ENCODE assay signal across 24 cellular contexts in the genomic region with DNA sequence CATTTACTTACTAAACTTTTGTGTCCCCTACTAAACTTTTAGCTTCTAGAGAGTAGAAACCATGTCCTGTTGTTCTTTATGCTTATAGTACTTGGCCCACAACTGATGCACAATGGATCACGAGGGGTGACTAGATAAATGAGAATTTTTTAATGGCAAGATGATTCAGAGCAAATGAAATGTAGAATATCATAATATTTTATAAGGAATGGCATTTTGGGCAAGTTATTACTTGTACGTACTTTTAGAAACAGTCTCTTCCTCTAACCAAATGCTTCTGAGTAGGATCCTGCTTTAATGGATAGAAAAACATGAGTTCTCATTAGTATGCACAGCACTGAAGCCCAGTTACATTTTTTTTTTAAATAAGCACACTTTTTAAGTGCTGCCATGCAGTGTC.
A peak's percentile ranks its signal among the peaks of the same experiment; 100 is the strongest.
DNase-seq lines count a peak whose midpoint lies in the region; ATAC-seq and TF ChIP-seq lines count a peak whose summit lies in the region.
"Had no signal": no experiment of that assay in that cellular context is flagged by ENCODE, and none has a peak within 500 bp of the region (broad histone marks: within the 10 kb centered on the region; RNA-seq: fewer than 3 reads in every experiment).

No MANE protein-coding gene starts in this region.

- H3K4me2 ChIP-seq in OCI-LY1 (ENCODE audit: low read length) (peak overlapping the region; percentile 63; the same call in 1 of the 2 replicates), mammary epithelial cell (ENCODE audit: insufficient read depth, low read depth, low read length) (peak overlapping the region; percentile 72)

- no peak for DNase-seq in CD4-positive, alpha-beta T cell
- DNase-seq in mammary epithelial cell (peak; percentile 68), T-helper 2 cell (no peak)
- DNase-seq: activated CD4-positive, alpha-beta memory T cell treated with anti-CD3 and anti-CD28 coated beads, Interleukin-2, amount 10 ng/mL, durations not matched to agents 7 days and 5 days; activated effector memory CD4-positive, alpha-beta T cell treated with Interleukin-2 at 50 U/mL for 16 hours; amniotic stem cell; DMS 273 treated with DMSO at 0.1 percent for 48 hours; heart left ventricle; left cardiac atrium; MG63; NCI-H2081 treated with DMSO at 0.1 percent for 48 hours; NCI-H345; Right ventricle myocardium superior; stimulated activated CD4-positive, alpha-beta T cell treated with anti-CD3 and anti-CD28 coated beads, Interleukin-12 subunit alpha, Interleukin-12 subunit beta, amount 100 ng/mL, for 4 hours; stimulated activated CD4-positive, alpha-beta T cell treated with anti-CD3 and anti-CD28 coated beads, Interleukin-4, amount 100 ng/mL, for 24 hours; stimulated activated naive B cell treated with anti-CD40 and anti-IgM and Interleukin-4, amounts not matched to agents 10 μg/mL and 1 μg/mL and 100 μg/mL, for 72 hours had no signal

- no peak for TF ChIP-seq CTCF in CD4-positive, alpha-beta T cell (IDR thresholded peaks at IDR 0.05)
- no peak for TF ChIP-seq CTCF in OCI-LY1 (IDR thresholded peaks at IDR 0.05; ENCODE audit: low read length)
- TF ChIP-seq CTCF in mammary epithelial cell (conservative IDR thresholded peaks at IDR 0.05 in 1 of 2, IDR thresholded peaks at IDR 0.05 in 1 of 2; ENCODE audit: extremely low read depth in 1 of 2, insufficient read depth in 1 of 2, low read depth in 1 of 2, low read length in 2 of 2), result no peak
- TF ChIP-seq CTCF in nephron (IDR thresholded peaks at IDR 0.05; ENCODE audit: unreplicated experiment in 3 of 3), result no peak

- no peaks in the 10 kb centered on the region for H3K36me3 Mint-ChIP-seq in CD4-positive, alpha-beta T cell (ENCODE audit: low read depth)
- H3K36me3 Mint-ChIP-seq in nephron (ENCODE audit: low read depth), result no peaks in the 10 kb centered on the region

- no peaks in the 10 kb centered on the region for H3K9me3 ChIP-seq in CD4-positive, alpha-beta T cell (ENCODE audit: control insufficient read depth, low read length)
- H3K9me3 ChIP-seq in OCI-LY1 (ENCODE audit: low read length) (no peaks in the 10 kb centered on the region), mammary epithelial cell (replicated peaks; ENCODE audit: insufficient read depth, low read length) (no peaks in the 10 kb centered on the region)
- H3K9me3 ChIP-seq: heart left ventricle, MG63, right atrium auricular region, suprapubic skin had no signal

- H3K4me3 ChIP-seq in OCI-LY1 (ENCODE audit: low read depth, low read length, poor library complexity, severe bottlenecking), result no peak overlapping the region
- H3K4me3 ChIP-seq in mammary epithelial cell (replicated peaks in 1 of 3; ENCODE audit: insufficient read depth in 1 of 3, low read depth in 2 of 3, low read length in 3 of 3), result no peak overlapping the region
- H3K4me3 ChIP-seq: heart left ventricle, MG63, right atrium auricular region, suprapubic skin had no signal

- CTCF ChIA-PET in CD4-positive, alpha-beta T cell (lab: Charles Lee), result no interaction called here
- CTCF ChIA-PET in mammary epithelial cell (lab: Charles Lee; ENCODE audit: low non-redundant PET), result no interaction called here

- H3K9ac ChIP-seq in OCI-LY1 (ENCODE audit: low read length) (no peak overlapping the region), mammary epithelial cell (ENCODE audit: insufficient read depth, low read length) (no peak overlapping the region)
- H3K9ac ChIP-seq: parathyroid adenoma had no signal

- H3K36me3 ChIP-seq in OCI-LY1 (ENCODE audit: insufficient read depth, low read length), result peaks cover 5% of the 10 kb centered on the region; the same call in 1 of the 2 replicates
- no peaks in the 10 kb centered on the region for H3K36me3 ChIP-seq in mammary epithelial cell (ENCODE audit: insufficient read depth, low read length)
- H3K36me3 ChIP-seq: heart left ventricle, MG63, right atrium auricular region, suprapubic skin had no signal

- H3K27ac Mint-ChIP-seq in CD4-positive, alpha-beta T cell, result peak overlapping the region; percentile 25
- peak overlapping the region; percentile 70 to 91 (median 90) for H3K27ac Mint-ChIP-seq in nephron
- H3K27ac Mint-ChIP-seq: activated CD4-positive, alpha-beta memory T cell treated with anti-CD3 and anti-CD28 coated beads, Interleukin-2, amount 10 ng/mL, durations not matched to agents 7 days and 5 days; IgD-negative memory B cell had no signal

- ATAC-seq in CD4-positive, alpha-beta T cell (ENCODE audit: poor library complexity), result no peak
- ATAC-seq in HG02610 (IDR thresholded peaks at IDR 0.05; ENCODE audit: unreplicated experiment) (no peak), GM21390 (IDR thresholded peaks at IDR 0.05; ENCODE audit: unreplicated experiment) (no peak)

- no peak overlapping the region for H3K27ac ChIP-seq in CD4-positive, alpha-beta T cell (ENCODE audit: low read depth, low read length)
- H3K27ac ChIP-seq in OCI-LY1 (ENCODE audit: low read depth, low read length, poor library complexity, severe bottlenecking), result peak overlapping the region; percentile 92
- peak overlapping the region; percentile 76 for H3K27ac ChIP-seq in mammary epithelial cell (ENCODE audit: insufficient read depth, low read depth, low read length)
- H3K27ac ChIP-seq: parathyroid adenoma, right atrium auricular region had no signal

- H3K79me2 ChIP-seq in OCI-LY1 (ENCODE audit: insufficient read depth, low read length), result no peaks in the 10 kb centered on the region
- H3K79me2 ChIP-seq in mammary epithelial cell (ENCODE audit: insufficient read depth, low read length), result no peaks in the 10 kb centered on the region
- H3K79me2 ChIP-seq: parathyroid adenoma had no signal

- no TSS peak for BruUV-seq in mammary epithelial cell (replicated peaks; lab: Mats Ljungman, UMichigan)

- no peaks in the 10 kb centered on the region for H3K27me3 ChIP-seq in CD4-positive, alpha-beta T cell (ENCODE audit: control insufficient read depth, insufficient read depth, low read length)
- no peaks in the 10 kb centered on the region for H3K27me3 ChIP-seq in OCI-LY1 (ENCODE audit: insufficient read depth, low read length)
- H3K27me3 ChIP-seq in mammary epithelial cell (ENCODE audit: insufficient read depth, low read length), result no peaks in the 10 kb centered on the region
- H3K27me3 ChIP-seq: heart left ventricle, MG63, right atrium auricular region, suprapubic skin had no signal

- no peaks in the 10 kb centered on the region for H3K27me3 Mint-ChIP-seq in CD4-positive, alpha-beta T cell
- H3K27me3 Mint-ChIP-seq in nephron (ENCODE audit: low read depth), result peaks cover 6% of the 10 kb centered on the region
- H3K27me3 Mint-ChIP-seq: activated CD4-positive, alpha-beta memory T cell treated with anti-CD3 and anti-CD28 coated beads, Interleukin-2, amount 10 ng/mL, durations not matched to agents 7 days and 5 days; IgD-negative memory B cell; stimulated activated naive B cell treated with anti-CD40 and anti-IgM and Interleukin-4, amounts not matched to agents 10 μg/mL and 1 μg/mL and 100 μg/mL, for 72 hours had no signal

- H3K4me1 ChIP-seq in OCI-LY1 (ENCODE audit: insufficient read depth, low read length, severe bottlenecking) (peaks cover 88% of the 10 kb centered on the region), mammary epithelial cell (ENCODE audit: insufficient read depth, low read length) (peaks cover 35% of the 10 kb centered on the region)

- peaks cover 69% of the 10 kb centered on the region for H3K4me1 Mint-ChIP-seq in CD4-positive, alpha-beta T cell (ENCODE audit: low read depth)
- H3K4me1 Mint-ChIP-seq in nephron, result peaks cover 39% of the 10 kb centered on the region

- intact Hi-C loops in CD4-positive, alpha-beta T cell (cut with DNase I, micrococcal nuclease), result no loop called here
- intact Hi-C loops in mammary epithelial cell (cut with micrococcal nuclease), result loop anchor here (10.0 kb wide), 1 partner anchor 334 kb away; a partner anchor contains a TSS

- H3K9me3 Mint-ChIP-seq in CD4-positive, alpha-beta T cell, result no peaks in the 10 kb centered on the region
- no peaks in the 10 kb centered on the region for H3K9me3 Mint-ChIP-seq in nephron
- H3K9me3 Mint-ChIP-seq: activated CD4-positive, alpha-beta memory T cell treated with anti-CD3 and anti-CD28 coated beads, Interleukin-2, amount 10 ng/mL, durations not matched to agents 7 days and 5 days; IgD-negative memory B cell had no signal

- H3K9me2 ChIP-seq in OCI-LY1 (ENCODE audit: low read depth, low read length), result no peaks in the 10 kb centered on the region

- WGBS in mammary epithelial cell (ENCODE audit: low coverage, missing lambda C conversion rate), result 19% methylated on average over 2 of the region's 2 CpGs

- in situ Hi-C loops in mammary epithelial cell (cut with MboI; ENCODE audit: low sequenced_read_pairs in 2 of 2), result no loop called here

- dilution Hi-C loops in mammary epithelial cell (cut with HindIII; ENCODE audit: low sequenced_read_pairs), result no loop called here

- no peak overlapping the region for H2AFZ ChIP-seq in OCI-LY1 (ENCODE audit: low read length)
- peak overlapping the region; percentile 59 for H2AFZ ChIP-seq in mammary epithelial cell (ENCODE audit: low read depth, low read length)
- H2AFZ ChIP-seq: parathyroid adenoma had no signal

- H4K20me1 ChIP-seq in OCI-LY1 (ENCODE audit: insufficient read depth, low read length) (no peaks in the 10 kb centered on the region), mammary epithelial cell (ENCODE audit: insufficient read depth, low read length) (no peaks in the 10 kb centered on the region)

- POLR2A ChIA-PET in CD4-positive, alpha-beta T cell (lab: Charles Lee), result no interaction called here

- H3K4me3 Mint-ChIP-seq in CD4-positive, alpha-beta T cell, result no peak overlapping the region
- no peak overlapping the region for H3K4me3 Mint-ChIP-seq in nephron
- H3K4me3 Mint-ChIP-seq: activated CD4-positive, alpha-beta memory T cell treated with anti-CD3 and anti-CD28 coated beads, Interleukin-2, amount 10 ng/mL, durations not matched to agents 7 days and 5 days; stimulated activated naive B cell treated with anti-CD40 and anti-IgM and Interleukin-4, amounts not matched to agents 10 μg/mL and 1 μg/mL and 100 μg/mL, for 72 hours had no signal

- 0 out of 2 replicates have a peak, but pooled peaks cover 2% of the 10 kb centered on the region for H3F3A ChIP-seq in OCI-LY1 (ENCODE audit: insufficient read depth, low read length)
